Comparison of ENCODE assay signal across 12 cellular contexts in genomic region chr11:76763573-76764348, GRCh38. TPM values are rescaled to one million over a fixed set of nuclear protein-coding genes. Genes with fewer than 3 reads are reported as not detected.
A peak's percentile ranks its signal among the peaks of the same experiment; 100 is the strongest.
DNase-seq lines count a peak whose midpoint lies in the region; ATAC-seq and TF ChIP-seq lines count a peak whose summit lies in the region.
"Had no signal": no experiment of that assay in that cellular context is flagged by ENCODE, and none has a peak within 500 bp of the region (broad histone marks: within the 10 kb centered on the region; RNA-seq: fewer than 3 reads in every experiment).

No MANE protein-coding gene starts in this region.

- DNase-seq in AG04450 (ENCODE audit: low read depth, low spot score) (no peak), NCI-H226 (peak; percentile 89), epithelial cell of esophagus (ENCODE audit: low read depth) (peak; percentile 95), midbrain (lab: John Stamatoyannopoulos, UW) (peak; percentile 28), mucosa of descending colon (no peak), SK-N-DZ (ENCODE audit: low spot score) (no peak)
- DNase-seq: activated T-cell treated with anti-CD3 and anti-CD28 coated beads, Interleukin-2, amount 50 U/mL, for 4 hours; CD4-positive, alpha-beta memory T cell; effector CD8-positive, alpha-beta T cell; NCI-H2227 treated with DMSO at 0.1 percent for 48 hours had no signal

- H3K27me3 ChIP-seq in AG04450 (ENCODE audit: control insufficient read depth, insufficient read depth, low read length) = no peaks in the 10 kb centered on the region

- peaks cover 23% of the 10 kb centered on the region for H3K4me1 ChIP-seq in mucosa of descending colon (ENCODE audit: low read depth)

- POLR2A ChIA-PET in AG04450 (lab: Yijun Ruan, JAX) = interaction anchor here (0.7 kb wide), 1 partner anchor 40 kb away, joined by 3 read pairs; no protein-coding TSS in a partner anchor

- CTCF ChIA-PET in AG04450 (lab: Charles Lee) = interaction anchor here (1.1 kb wide), 1 partner anchor 46 kb away, joined by 3 read pairs; no protein-coding TSS in a partner anchor

- no peaks in the 10 kb centered on the region for H3K9me3 ChIP-seq in AG04450 (ENCODE audit: control insufficient read depth, insufficient read depth, low read length)
- H3K9me3 ChIP-seq in mucosa of descending colon = no peaks in the 10 kb centered on the region

- H3K4me3 ChIP-seq in AG04450 (ENCODE audit: low read depth, low read length) = no peak overlapping the region
- H3K4me3 ChIP-seq in epithelial cell of esophagus (ENCODE audit: low read length) = no peak overlapping the region
- H3K4me3 ChIP-seq in mucosa of descending colon = no peak overlapping the region

- intact Hi-C loops in mucosa of descending colon (cut with DNase I, micrococcal nuclease) = no loop called here

- peak overlapping the region; percentile 65 for H3K27ac ChIP-seq in AG04450 (ENCODE audit: low read depth, low read length)

- no peak for ATAC-seq in GM21529 (IDR thresholded peaks at IDR 0.05; ENCODE audit: unreplicated experiment)
- ATAC-seq in mucosa of descending colon = no peak
- ATAC-seq in GM19463 (IDR thresholded peaks at IDR 0.05; ENCODE audit: unreplicated experiment) = no peak
- ATAC-seq: activated T-cell treated with anti-CD3 and anti-CD28 coated beads, Interleukin-2, amount 50 U/mL, for 4 hours had no signal

- H3K36me3 ChIP-seq in mucosa of descending colon (ENCODE audit: low read depth) = no peaks in the 10 kb centered on the region

- TF ChIP-seq CTCF in AG04450 (IDR thresholded peaks at IDR 0.05; ENCODE audit: low read depth, low read length) (no peak), epithelial cell of esophagus (IDR thresholded peaks at IDR 0.05; ENCODE audit: insufficient read depth, low read depth, low read length, missing control alignments) (no peak), mucosa of descending colon (IDR thresholded peaks at IDR 0.05) (no peak)

RNA-seq across cellular contexts. Expression of gene TSKU, which starts 19.4 kb away (rescaled TPM):
- polyA plus RNA-seq in AG04450 (2011; rRNA removed) = 28.8 and 36.5 TPM in 2 replicates
- 26.7 and 30.7 TPM in 2 replicates for polyA minus RNA-seq in AG04450 (2011; rRNA and poly(A)+ RNA removed)
- 10 to 100 TPM; 21.5 to 42.9 (median 41.8) TPM for total RNA-seq in mucosa of descending colon
- 19.0 and 20.0 TPM in 2 replicates for polyA plus RNA-seq in SK-N-DZ (2014; cell fraction: cytosol; rRNA removed)
- polyA plus RNA-seq in SK-N-DZ (2014; cell fraction: nucleus; rRNA removed) = 8.4 and 10.4 TPM in 2 replicates
- total RNA-seq: CD4-positive, alpha-beta memory T cell had no signal

Comparison
In these comparisons a context has a peak if more than half of its experiments do, and no peak if none do; other contexts are left out.
1. DNase-seq: peak in NCI-H226 (single experiment), epithelial cell of esophagus (single experiment) and midbrain (single experiment); none in AG04450 (single experiment), mucosa of descending colon (0 of 3) and SK-N-DZ (single experiment).